In genomic region chr12:39616251-39616650, GRCh38 we compare ENCODE assay signal across 13 cellular contexts. TPM values are rescaled to one million over a fixed set of nuclear protein-coding genes. Genes with fewer than 3 reads are reported as not detected.
DNase-seq lines count a peak whose midpoint lies in the region; ATAC-seq and TF ChIP-seq lines count a peak whose summit lies in the region.
"Had no signal": no experiment of that assay in that cellular context is flagged by ENCODE, and none has a peak within 500 bp of the region (broad histone marks: within the 10 kb centered on the region; RNA-seq: fewer than 3 reads in every experiment).

No MANE protein-coding gene starts in this region.

- peak overlapping the region; percentile 41 for H3K4me3 ChIP-seq in CD8-positive, alpha-beta T cell (ENCODE audit: low read depth, low read length)
- H3K4me3 ChIP-seq: GM23248, neural progenitor cell had no signal

- H3K4me1 ChIP-seq in CD8-positive, alpha-beta T cell (ENCODE audit: insufficient read depth, low read length), result peaks cover 13% of the 10 kb centered on the region
- H3K4me1 ChIP-seq: neural progenitor cell had no signal

- no peaks in the 10 kb centered on the region for H3K9me3 ChIP-seq in CD8-positive, alpha-beta T cell (ENCODE audit: low read length)

- POLR2A ChIA-PET in activated CD4-positive, alpha-beta T cell treated with anti-CD3 and anti-CD28 coated beads for 36 hours (lab: Charles Lee), result no interaction called here
- POLR2A ChIA-PET in CD8-positive, alpha-beta T cell (lab: Charles Lee), result interaction anchor here (0.9 to 2.3 kb wide), 3 partner anchors 9 to 68 kb away, joined by 3 to 7 read pairs (median 3); no protein-coding TSS in a partner anchor
- POLR2A ChIA-PET in activated CD4-positive, alpha-beta memory T cell treated with anti-CD3 and anti-CD28 coated beads for 36 hours (lab: Charles Lee), result no interaction called here
- POLR2A ChIA-PET in naive thymus-derived CD8-positive, alpha-beta T cell (lab: Charles Lee), result interaction anchor here (1.1 kb wide), 1 partner anchor 13 kb away, joined by 3 read pairs; no protein-coding TSS in a partner anchor

- H3K36me3 ChIP-seq in CD8-positive, alpha-beta T cell (ENCODE audit: insufficient read depth, low read length), result no peaks in the 10 kb centered on the region
- H3K36me3 ChIP-seq: neural progenitor cell had no signal

- DNase-seq in activated CD4-positive, alpha-beta T cell treated with anti-CD3 and anti-CD28 coated beads for 36 hours, result no peak
- no peak for DNase-seq in activated CD4-positive, alpha-beta T cell treated with anti-CD3 and anti-CD28 coated beads for 48 hours
- DNase-seq in CD8-positive, alpha-beta T cell, result no peak
- no peak for DNase-seq in activated CD4-positive, alpha-beta memory T cell treated with anti-CD3 and anti-CD28 coated beads for 36 hours
- no peak for DNase-seq in naive thymus-derived CD8-positive, alpha-beta T cell
- DNase-seq in NCI-H1930 (lab: John Stamatoyannopoulos, UW), result no peak
- DNase-seq: GM23248, NCI-H1105 had no signal

- peaks cover 4% of the 10 kb centered on the region for H3K36me3 Mint-ChIP-seq in activated CD4-positive, alpha-beta T cell treated with anti-CD3 and anti-CD28 coated beads for 36 hours (ENCODE audit: low read depth)
- H3K36me3 Mint-ChIP-seq in CD8-positive, alpha-beta T cell, result peaks cover 34% of the 10 kb centered on the region
- peaks cover 11% of the 10 kb centered on the region for H3K36me3 Mint-ChIP-seq in activated CD4-positive, alpha-beta memory T cell treated with anti-CD3 and anti-CD28 coated beads for 36 hours
- H3K36me3 Mint-ChIP-seq in naive thymus-derived CD8-positive, alpha-beta T cell, result peaks cover 10 to 23% (median 19%) of the 10 kb centered on the region in 3 donors
- H3K36me3 Mint-ChIP-seq: neural progenitor cell had no signal

- ATAC-seq in activated CD4-positive, alpha-beta T cell treated with anti-CD3 and anti-CD28 coated beads for 36 hours, result no peak
- no peak for ATAC-seq in CD8-positive, alpha-beta T cell
- ATAC-seq in naive thymus-derived CD8-positive, alpha-beta T cell, result no peak
- ATAC-seq in HG03432 (IDR thresholded peaks at IDR 0.05; ENCODE audit: unreplicated experiment) (no peak), GM19455 (IDR thresholded peaks at IDR 0.05; ENCODE audit: unreplicated experiment) (no peak)

- TF ChIP-seq CTCF in CD8-positive, alpha-beta T cell (IDR thresholded peaks at IDR 0.05), result no peak

- no peaks in the 10 kb centered on the region for H3K27me3 Mint-ChIP-seq in activated CD4-positive, alpha-beta T cell treated with anti-CD3 and anti-CD28 coated beads for 36 hours
- no peaks in the 10 kb centered on the region for H3K27me3 Mint-ChIP-seq in CD8-positive, alpha-beta T cell (ENCODE audit: low read depth)
- H3K27me3 Mint-ChIP-seq in activated CD4-positive, alpha-beta memory T cell treated with anti-CD3 and anti-CD28 coated beads for 36 hours, result no peaks in the 10 kb centered on the region
- H3K27me3 Mint-ChIP-seq in naive thymus-derived CD8-positive, alpha-beta T cell, result no peaks in the 10 kb centered on the region
- H3K27me3 Mint-ChIP-seq: dendritic cell treated with granulocyte-macrophage colony-stimulating factor and Interleukin-4, amounts not matched to agents 40 ng/mL and 50 ng/mL, for 4 days had no signal

- peak overlapping the region; percentile 19 for H3K27ac ChIP-seq in CD8-positive, alpha-beta T cell (ENCODE audit: low read depth, low read length)
- H3K27ac ChIP-seq: GM23248, neural progenitor cell had no signal

- no peak overlapping the region for H3K27ac Mint-ChIP-seq in activated CD4-positive, alpha-beta T cell treated with anti-CD3 and anti-CD28 coated beads for 36 hours
- H3K27ac Mint-ChIP-seq in CD8-positive, alpha-beta T cell, result peak overlapping the region; percentile 66
- H3K27ac Mint-ChIP-seq in activated CD4-positive, alpha-beta memory T cell treated with anti-CD3 and anti-CD28 coated beads for 36 hours, result no peak overlapping the region
- H3K27ac Mint-ChIP-seq in naive thymus-derived CD8-positive, alpha-beta T cell, result peak overlapping the region in 9 of 10 donors; percentile 13 to 92 (median 80)
- H3K27ac Mint-ChIP-seq: dendritic cell treated with granulocyte-macrophage colony-stimulating factor and Interleukin-4, amounts not matched to agents 40 ng/mL and 50 ng/mL, for 4 days; neural progenitor cell had no signal

- CTCF ChIA-PET in activated CD4-positive, alpha-beta T cell treated with anti-CD3 and anti-CD28 coated beads for 36 hours (lab: Charles Lee), result interaction anchor here (0.6 to 0.9 kb wide), 3 partner anchors 10 to 249 kb away, joined by 3 to 4 read pairs (median 3); no protein-coding TSS in a partner anchor
- CTCF ChIA-PET in CD8-positive, alpha-beta T cell (lab: Charles Lee), result interaction anchor here (1.8 kb wide), 1 partner anchor 28 kb away, joined by 8 read pairs; no protein-coding TSS in a partner anchor
- CTCF ChIA-PET in activated CD4-positive, alpha-beta memory T cell treated with anti-CD3 and anti-CD28 coated beads for 36 hours (lab: Charles Lee), result interaction anchor here (1.0 kb wide), 1 partner anchor 10 kb away, joined by 3 read pairs; no protein-coding TSS in a partner anchor

- H3K27me3 ChIP-seq in CD8-positive, alpha-beta T cell (ENCODE audit: insufficient read depth, low read length), result no peaks in the 10 kb centered on the region

- H3K4me1 Mint-ChIP-seq in activated CD4-positive, alpha-beta T cell treated with anti-CD3 and anti-CD28 coated beads for 36 hours, result peaks cover 53% of the 10 kb centered on the region
- peaks cover 44% of the 10 kb centered on the region for H3K4me1 Mint-ChIP-seq in CD8-positive, alpha-beta T cell (ENCODE audit: low read depth)
- H3K4me1 Mint-ChIP-seq in activated CD4-positive, alpha-beta memory T cell treated with anti-CD3 and anti-CD28 coated beads for 36 hours (ENCODE audit: low read depth), result peaks cover 33% of the 10 kb centered on the region
- peaks cover 15 to 45% (median 38%) of the 10 kb centered on the region in 4 donors for H3K4me1 Mint-ChIP-seq in naive thymus-derived CD8-positive, alpha-beta T cell

- H3K9me3 Mint-ChIP-seq in activated CD4-positive, alpha-beta T cell treated with anti-CD3 and anti-CD28 coated beads for 36 hours (ENCODE audit: low read depth), result no peaks in the 10 kb centered on the region
- no peaks in the 10 kb centered on the region for H3K9me3 Mint-ChIP-seq in CD8-positive, alpha-beta T cell
- H3K9me3 Mint-ChIP-seq in activated CD4-positive, alpha-beta memory T cell treated with anti-CD3 and anti-CD28 coated beads for 36 hours, result peaks cover 6% of the 10 kb centered on the region
- H3K9me3 Mint-ChIP-seq in naive thymus-derived CD8-positive, alpha-beta T cell, result no peaks in the 10 kb centered on the region
- H3K9me3 Mint-ChIP-seq: dendritic cell treated with granulocyte-macrophage colony-stimulating factor and Interleukin-4, amounts not matched to agents 40 ng/mL and 50 ng/mL, for 4 days had no signal

- H3K4me3 Mint-ChIP-seq in activated CD4-positive, alpha-beta T cell treated with anti-CD3 and anti-CD28 coated beads for 36 hours, result peak overlapping the region; percentile 57
- peak overlapping the region; percentile 86 for H3K4me3 Mint-ChIP-seq in CD8-positive, alpha-beta T cell
- H3K4me3 Mint-ChIP-seq in activated CD4-positive, alpha-beta memory T cell treated with anti-CD3 and anti-CD28 coated beads for 36 hours, result peak overlapping the region; percentile 74
- peak overlapping the region in 9 of 10 donors; percentile 76 to 91 (median 88) for H3K4me3 Mint-ChIP-seq in naive thymus-derived CD8-positive, alpha-beta T cell
- H3K4me3 Mint-ChIP-seq: dendritic cell treated with granulocyte-macrophage colony-stimulating factor and Interleukin-4, amounts not matched to agents 40 ng/mL and 50 ng/mL, for 4 days; neural progenitor cell had no signal

- intact Hi-C loops in activated CD4-positive, alpha-beta T cell treated with anti-CD3 and anti-CD28 coated beads for 36 hours (cut with DNase I, micrococcal nuclease), result no loop called here
- intact Hi-C loops in CD8-positive, alpha-beta T cell (cut with DNase I, micrococcal nuclease), result loop anchor here in 1 of 2 experiments (5.0 to 10.0 kb wide), 2 partner anchors 489 to 1299 kb away; partner anchors contain the start of genes ALG10B and SLC2A13
- intact Hi-C loops in activated CD4-positive, alpha-beta memory T cell treated with anti-CD3 and anti-CD28 coated beads for 36 hours (cut with micrococcal nuclease), result loop anchor here (5.0 kb wide), 2 partner anchors 34 to 284 kb away; no protein-coding TSS in a partner anchor

RNA-seq across cellular contexts. Expression of gene ABCD2, which starts 3.4 kb away (rescaled TPM):
- total RNA-seq in activated CD4-positive, alpha-beta T cell treated with anti-CD3 and anti-CD28 coated beads for 36 hours, result 1 to 10 TPM; 2.1 to 2.3 TPM
- total RNA-seq in CD8-positive, alpha-beta T cell, result 1 to 10 TPM; 3.4 to 3.5 TPM
- 1 to 10 TPM; 4.8 to 5.0 TPM for total RNA-seq in activated CD4-positive, alpha-beta memory T cell treated with anti-CD3 and anti-CD28 coated beads for 36 hours
- 10 to 100 TPM; 22.9 to 23.3 TPM for total RNA-seq in naive thymus-derived CD8-positive, alpha-beta T cell
- polyA plus RNA-seq in naive thymus-derived CD8-positive, alpha-beta T cell, result 10 to 100 TPM; 12.1 to 14.0 (median 12.7) TPM
- total RNA-seq: NCI-H460 had no signal
- polyA plus RNA-seq: GM23248 had no signal

Comparison
In these comparisons a context has a peak if more than half of its experiments do, and no peak if none do; other contexts are left out.
1. H3K27ac Mint-ChIP-seq: peak in CD8-positive, alpha-beta T cell (single experiment) and naive thymus-derived CD8-positive, alpha-beta T cell (9 of 10); none in activated CD4-positive, alpha-beta T cell treated with anti-CD3 and anti-CD28 coated beads for 36 hours (single experiment) and activated CD4-positive, alpha-beta memory T cell treated with anti-CD3 and anti-CD28 coated beads for 36 hours (single experiment).
2. POLR2A ChIA-PET loops: an anchor here in CD8-positive, alpha-beta T cell (0.9 to 2.3 kb wide) and naive thymus-derived CD8-positive, alpha-beta T cell (1.1 kb wide); none called in activated CD4-positive, alpha-beta T cell treated with anti-CD3 and anti-CD28 coated beads for 36 hours and activated CD4-positive, alpha-beta memory T cell treated with anti-CD3 and anti-CD28 coated beads for 36 hours.
3. Peak in every context shown above with its lines, with median percentiles within 50 percentile points of each other: H3K4me3 Mint-ChIP-seq.